In genomic region chr11:130995266-130995665, GRCh38 we compare ENCODE assay signal across 18 cellular contexts.
"Had no signal": no experiment of that assay in that cellular context is flagged by ENCODE, and none has a peak within 500 bp of the region (broad histone marks: within the 10 kb centered on the region; RNA-seq: fewer than 3 reads in every experiment).

No MANE protein-coding gene starts in this region.

- H3K9me3 Mint-ChIP-seq: activated B cell treated with CpG ODN at 0.5 μM for 24 hours; activated CD4-positive, alpha-beta memory T cell treated with anti-CD3 and anti-CD28 coated beads, Interleukin-2, amount 10 ng/mL, durations not matched to agents 7 days and 5 days; activated naive CD8-positive, alpha-beta T cell treated with anti-CD3 and anti-CD28 coated beads, Interleukin-2, amount 10 ng/mL, durations not matched to agents 7 days and 5 days had no signal

- H3K4me1 ChIP-seq: body of pancreas, prostate gland, tibial nerve had no signal

- H3K4me3 ChIP-seq: body of pancreas, dorsolateral prefrontal cortex, prostate gland, tibial nerve, vagina had no signal

- H3K27ac ChIP-seq: body of pancreas, dorsolateral prefrontal cortex, epithelial cell of prostate, foreskin keratinocyte, prostate gland, tibial nerve, vagina had no signal

- H3K36me3 ChIP-seq: prostate gland, tibial nerve, vagina had no signal

- H3K9me3 ChIP-seq: body of pancreas, prostate gland, tibial nerve, vagina had no signal

- H3K27me3 Mint-ChIP-seq: activated B cell treated with CpG ODN at 0.5 μM for 24 hours; activated CD4-positive, alpha-beta memory T cell treated with anti-CD3 and anti-CD28 coated beads, Interleukin-2, amount 10 ng/mL, durations not matched to agents 7 days and 5 days; activated CD8-positive, alpha-beta memory T cell treated with anti-CD3 and anti-CD28 coated beads, Interleukin-2, amount 10 ng/mL, durations not matched to agents 7 days and 5 days; activated naive CD8-positive, alpha-beta T cell treated with anti-CD3 and anti-CD28 coated beads, Interleukin-2, amount 10 ng/mL, durations not matched to agents 7 days and 5 days; stimulated activated naive CD8-positive, alpha-beta T cell treated with anti-CD3 and anti-CD28 coated beads, Interleukin-15, Interleukin-2, amounts not matched to agents 100 ng/mL and 50 ng/mL, for 24 hours had no signal

- H3K36me3 Mint-ChIP-seq: activated CD8-positive, alpha-beta memory T cell treated with anti-CD3 and anti-CD28 coated beads, Interleukin-2, amount 10 ng/mL, durations not matched to agents 7 days and 5 days; activated naive CD8-positive, alpha-beta T cell treated with anti-CD3 and anti-CD28 coated beads, Interleukin-2, amount 10 ng/mL, durations not matched to agents 7 days and 5 days had no signal

- H3K4me3 Mint-ChIP-seq: activated B cell treated with CpG ODN at 0.5 μM for 24 hours; activated CD4-positive, alpha-beta memory T cell treated with anti-CD3 and anti-CD28 coated beads, Interleukin-2, amount 10 ng/mL, durations not matched to agents 7 days and 5 days; activated CD8-positive, alpha-beta memory T cell treated with anti-CD3 and anti-CD28 coated beads, Interleukin-2, amount 10 ng/mL, durations not matched to agents 7 days and 5 days; activated naive CD8-positive, alpha-beta T cell treated with anti-CD3 and anti-CD28 coated beads, Interleukin-2, amount 10 ng/mL, durations not matched to agents 7 days and 5 days; activated T-helper 17 cell treated with anti-CD3 and anti-CD28 coated beads, Interleukin-2, amount 50 U/mL, for 72 hours; stimulated activated naive CD8-positive, alpha-beta T cell treated with anti-CD3 and anti-CD28 coated beads, Interleukin-15, Interleukin-2, amounts not matched to agents 100 ng/mL and 50 ng/mL, for 24 hours had no signal

- H3K27me3 ChIP-seq: body of pancreas, foreskin keratinocyte, tibial nerve, vagina had no signal

- ATAC-seq: activated CD8-positive, alpha-beta memory T cell treated with anti-CD3 and anti-CD28 coated beads, Interleukin-2, amount 10 ng/mL, durations not matched to agents 7 days and 5 days; activated T-helper 17 cell treated with anti-CD3 and anti-CD28 coated beads, Interleukin-2, amount 50 U/mL, for 72 hours; body of pancreas; foreskin keratinocyte; left lobe of liver; right cardiac atrium had no signal

- DNase-seq: activated B cell treated with CpG ODN at 0.5 μM for 24 hours; activated CD4-positive, alpha-beta memory T cell treated with anti-CD3 and anti-CD28 coated beads, Interleukin-2, amount 10 ng/mL, durations not matched to agents 7 days and 5 days; activated CD4-positive, alpha-beta T cell treated with anti-CD3 and anti-CD28 coated beads for 4 hours; activated CD8-positive, alpha-beta memory T cell treated with anti-CD3 and anti-CD28 coated beads, Interleukin-2, amount 10 ng/mL, durations not matched to agents 7 days and 5 days; activated naive CD4-positive, alpha-beta T cell; activated naive CD8-positive, alpha-beta T cell treated with anti-CD3 and anti-CD28 coated beads, Interleukin-2, amount 10 ng/mL, durations not matched to agents 7 days and 5 days; body of pancreas; foreskin keratinocyte; kidney; right cardiac atrium had no signal

- H3K4me1 Mint-ChIP-seq: activated B cell treated with CpG ODN at 0.5 μM for 24 hours; activated CD4-positive, alpha-beta memory T cell treated with anti-CD3 and anti-CD28 coated beads, Interleukin-2, amount 10 ng/mL, durations not matched to agents 7 days and 5 days; activated CD8-positive, alpha-beta memory T cell treated with anti-CD3 and anti-CD28 coated beads, Interleukin-2, amount 10 ng/mL, durations not matched to agents 7 days and 5 days; activated naive CD8-positive, alpha-beta T cell treated with anti-CD3 and anti-CD28 coated beads, Interleukin-2, amount 10 ng/mL, durations not matched to agents 7 days and 5 days; activated T-helper 17 cell treated with anti-CD3 and anti-CD28 coated beads, Interleukin-2, amount 50 U/mL, for 72 hours had no signal

- H3K27ac Mint-ChIP-seq: activated B cell treated with CpG ODN at 0.5 μM for 24 hours; activated CD4-positive, alpha-beta memory T cell treated with anti-CD3 and anti-CD28 coated beads, Interleukin-2, amount 10 ng/mL, durations not matched to agents 7 days and 5 days; activated CD8-positive, alpha-beta memory T cell treated with anti-CD3 and anti-CD28 coated beads, Interleukin-2, amount 10 ng/mL, durations not matched to agents 7 days and 5 days; activated naive CD8-positive, alpha-beta T cell treated with anti-CD3 and anti-CD28 coated beads, Interleukin-2, amount 10 ng/mL, durations not matched to agents 7 days and 5 days; activated T-helper 17 cell treated with anti-CD3 and anti-CD28 coated beads, Interleukin-2, amount 50 U/mL, for 72 hours; stimulated activated naive CD8-positive, alpha-beta T cell treated with anti-CD3 and anti-CD28 coated beads, Interleukin-15, Interleukin-2, amounts not matched to agents 100 ng/mL and 50 ng/mL, for 24 hours had no signal
